Comparison of ENCODE assay signal across 13 cellular contexts in genomic region chr6:130933712-130934200, GRCh38.
A peak's percentile ranks its signal among the peaks of the same experiment; 100 is the strongest.
DNase-seq lines count a peak whose midpoint lies in the region; ATAC-seq and TF ChIP-seq lines count a peak whose summit lies in the region.
"Had no signal": no experiment of that assay in that cellular context is flagged by ENCODE, and none has a peak within 500 bp of the region (broad histone marks: within the 10 kb centered on the region; RNA-seq: fewer than 3 reads in every experiment).

No MANE protein-coding gene starts in this region.

- H3K4me3 Mint-ChIP-seq in Calu3 (ENCODE audit: low read depth, unreplicated experiment), result peak overlapping the region; percentile 35
- H3K4me3 Mint-ChIP-seq in progenitor cell of endocrine pancreas (ENCODE audit: low read depth), result peak overlapping the region; percentile 0
- H3K4me3 Mint-ChIP-seq: CD4-positive, CD25-positive, alpha-beta regulatory T cell; memory B cell had no signal

- 54 to 64% methylated on average over 6 of the region's 6 CpGs for WGBS in heart right ventricle, 2 donors

- H3K4me1 ChIP-seq in heart right ventricle, result peaks cover 2 to 59% (median 36%) of the 10 kb centered on the region in 9 donors
- H3K4me1 ChIP-seq in left lung, result peaks cover 5 to 12% of the 10 kb centered on the region in 2 donors

- intact Hi-C loops in Calu3 (cut with micrococcal nuclease; ENCODE audit: unreplicated experiment) (no loop called here), heart right ventricle (cut with DNase I) (no loop called here), left lung (cut with DNase I) (no loop called here)

- CTCF ChIA-PET in Calu3 (lab: Charles Lee), result interaction anchor here (0.8 kb wide), 1 partner anchor 12 kb away, joined by 4 read pairs; no protein-coding TSS in a partner anchor

- peak overlapping the region; percentile 23 for H3K27ac Mint-ChIP-seq in Calu3 (ENCODE audit: unreplicated experiment)
- peak overlapping the region; percentile 67 for H3K27ac Mint-ChIP-seq in progenitor cell of endocrine pancreas
- H3K27ac Mint-ChIP-seq: memory B cell had no signal

- no peaks in the 10 kb centered on the region for H3K9me3 Mint-ChIP-seq in Calu3 (ENCODE audit: low read depth, unreplicated experiment)
- peaks cover 9% of the 10 kb centered on the region for H3K9me3 Mint-ChIP-seq in progenitor cell of endocrine pancreas (ENCODE audit: low read depth)

- H3K36me3 Mint-ChIP-seq in Calu3 (ENCODE audit: insufficient read depth, unreplicated experiment), result no peaks in the 10 kb centered on the region
- peaks cover 3% of the 10 kb centered on the region for H3K36me3 Mint-ChIP-seq in progenitor cell of endocrine pancreas (ENCODE audit: insufficient read depth)
- H3K36me3 Mint-ChIP-seq: CD4-positive, CD25-positive, alpha-beta regulatory T cell had no signal

- no peak overlapping the region for H3K4me3 ChIP-seq in heart right ventricle
- H3K4me3 ChIP-seq in left lung, result no peak overlapping the region

- ATAC-seq in heart right ventricle (peak in 5 of 8 donors; percentile 26 to 59 (median 51)), GM19467 (IDR thresholded peaks at IDR 0.05; ENCODE audit: unreplicated experiment) (no peak), left lung (no peak)

- DNase-seq in Calu3, result peak; percentile 18
- DNase-seq in SK-MEL-5 (ENCODE audit: low read depth, low spot score), result peak; percentile 98
- no peak for DNase-seq in heart right ventricle
- DNase-seq in progenitor cell of endocrine pancreas (ENCODE audit: low spot score, unreplicated experiment), result no peak
- DNase-seq in stimulated activated CD4-positive, alpha-beta T cell treated with anti-CD3 and anti-CD28 coated beads, Interleukin-4, amount 100 ng/mL, for 1 hour, result no peak
- DNase-seq in left lung, result no peak
- no peak for DNase-seq in activated naive CD4-positive, alpha-beta T cell treated with Interleukin-2 at 50 U/mL for 16 hours
- DNase-seq: activated CD4-positive, CD25-positive, alpha-beta regulatory T cell; activated gamma-delta T cell; CD4-positive, CD25-positive, alpha-beta regulatory T cell; stimulated activated naive CD4-positive, alpha-beta T cell treated with Interleukin-2 at 50 U/mL for 16 hours had no signal

- no TSS peak for BruUV-seq in Calu3 (replicated peaks; lab: Mats Ljungman, UMichigan)

- H3K9me3 ChIP-seq in heart right ventricle (peaks cover 0 to 10% (median 0%) of the 10 kb centered on the region in 11 donors), left lung (no peaks in the 10 kb centered on the region)

- peaks cover 0 to 7% (median 0%) of the 10 kb centered on the region in 9 donors for H3K36me3 ChIP-seq in heart right ventricle
- H3K36me3 ChIP-seq in left lung, result no peaks in the 10 kb centered on the region

- peaks cover 68% of the 10 kb centered on the region for H3K4me1 Mint-ChIP-seq in Calu3 (ENCODE audit: low read depth, unreplicated experiment)
- H3K4me1 Mint-ChIP-seq in progenitor cell of endocrine pancreas (ENCODE audit: low read depth), result peaks cover 43% of the 10 kb centered on the region
- H3K4me1 Mint-ChIP-seq: CD4-positive, CD25-positive, alpha-beta regulatory T cell had no signal

- H3K27me3 Mint-ChIP-seq in Calu3 (ENCODE audit: unreplicated experiment), result no peaks in the 10 kb centered on the region
- H3K27me3 Mint-ChIP-seq in progenitor cell of endocrine pancreas, result no peaks in the 10 kb centered on the region
- H3K27me3 Mint-ChIP-seq: memory B cell had no signal

- H3K27me3 ChIP-seq in heart right ventricle (no peaks in the 10 kb centered on the region), left lung (no peaks in the 10 kb centered on the region)

- H3K27ac ChIP-seq in heart right ventricle (no peak overlapping the region), left lung (no peak overlapping the region)

- in situ Hi-C loops in SK-MEL-5 (cut with HindIII; ENCODE audit: low pct_unique_long_range_greater_than_20kb, low sequenced_read_pairs), result no loop called here

- no peak for TF ChIP-seq CTCF in Calu3 (IDR thresholded peaks at IDR 0.05; ENCODE audit: unreplicated experiment)
- no peak for TF ChIP-seq CTCF in heart right ventricle (IDR thresholded peaks at IDR 0.05)
- TF ChIP-seq CTCF in progenitor cell of endocrine pancreas (IDR thresholded peaks at IDR 0.05; ENCODE audit: unreplicated experiment), result no peak
- no peak for TF ChIP-seq CTCF in left lung (IDR thresholded peaks at IDR 0.05)

Comparison
In these comparisons a context has a peak if more than half of its experiments do, and no peak if none do; other contexts are left out.
1. DNase-seq: peak in Calu3 (single experiment) and SK-MEL-5 (single experiment); none in heart right ventricle (0 of 2), progenitor cell of endocrine pancreas (single experiment), stimulated activated CD4-positive, alpha-beta T cell treated with anti-CD3 and anti-CD28 coated beads, Interleukin-4, amount 100 ng/mL, for 1 hour (single experiment), left lung (0 of 2) and activated naive CD4-positive, alpha-beta T cell treated with Interleukin-2 at 50 U/mL for 16 hours (single experiment).
2. ATAC-seq: peak in heart right ventricle (5 of 8); none in GM19467 (single experiment) and left lung (single experiment).